ENCODE assay signal across 34 cellular contexts in genomic region chrX:14717949-14718348, GRCh38.
"Had no signal": no experiment of that assay in that cellular context is flagged by ENCODE, and none has a peak within 500 bp of the region (broad histone marks: within the 10 kb centered on the region; RNA-seq: fewer than 3 reads in every experiment).

No MANE protein-coding gene starts in this region.

- H3K36me3 ChIP-seq: MG63 had no signal

- H3K4me2 ChIP-seq: KMS-11 had no signal

- H3K27ac ChIP-seq: KMS-11 had no signal

- DNase-seq: Karpas-422, Kasumi-1, MG63, MM.1S, MV-4-11, NCI-H1048, NCI-H1092, NCI-H1092 treated with DMSO at 0.1 percent for 48 hours, NCI-H1105, NCI-H1417, NCI-H1417 treated with DMSO at 0.1 percent for 48 hours, NCI-H1436, NCI-H1436 treated with DMSO at 0.1 percent for 48 hours, NCI-H146, NCI-H1694, NCI-H1694 treated with DMSO at 0.1 percent for 48 hours, NCI-H187, NCI-H187 treated with DMSO at 0.1 percent for 48 hours, NCI-H1930, NCI-H2029, NCI-H2029 treated with DMSO at 0.1 percent for 48 hours, NCI-H2081, NCI-H2081 treated with DMSO at 0.1 percent for 48 hours, NCI-H2107, NCI-H2171, NCI-H2171 treated with DMSO at 0.1 percent for 48 hours, NCI-H2227 treated with DMSO at 0.1 percent for 48 hours, NCI-H226, NCI-H345, NCI-H446, NCI-H446 treated with DMSO at 0.1 percent for 48 hours, NCI-H510A, NCI-H510A treated with DMSO at 0.1 percent for 48 hours had no signal

- H3K4me3 ChIP-seq: MG63 had no signal

- H3K9me3 ChIP-seq: MG63 had no signal

- H3K27me3 ChIP-seq: MG63 had no signal

- H3K9ac ChIP-seq: KMS-11 had no signal
